20 cellular contexts compared by ENCODE assay signal in the genomic region with DNA sequence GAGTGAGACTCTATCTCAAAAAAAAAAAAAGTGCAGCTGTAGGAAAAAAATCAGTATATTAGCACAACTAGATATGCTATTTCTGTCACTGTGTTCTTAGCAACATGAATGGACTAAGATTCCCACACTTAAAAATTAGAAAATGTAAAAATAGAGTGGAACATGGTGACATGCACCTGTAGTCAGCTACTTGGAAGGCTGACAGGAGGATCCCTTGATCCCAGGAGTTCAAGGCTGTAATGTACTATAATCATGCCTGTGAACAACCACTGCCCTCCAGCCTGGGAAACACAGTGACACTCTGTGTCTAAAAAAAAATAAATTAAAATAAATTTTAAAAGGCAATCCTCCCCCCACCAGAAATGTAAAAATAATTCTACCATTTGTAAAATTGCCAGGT. TPM values are rescaled to one million over a fixed set of nuclear protein-coding genes. Genes with fewer than 3 reads are reported as not detected.
A peak's percentile ranks its signal among the peaks of the same experiment; 100 is the strongest.
DNase-seq lines count a peak whose midpoint lies in the region; ATAC-seq and TF ChIP-seq lines count a peak whose summit lies in the region.
"Had no signal": no experiment of that assay in that cellular context is flagged by ENCODE, and none has a peak within 500 bp of the region (broad histone marks: within the 10 kb centered on the region; RNA-seq: fewer than 3 reads in every experiment).

No MANE protein-coding gene starts in this region.

- H3K27ac Mint-ChIP-seq in activated naive CD4-positive, alpha-beta T cell treated with anti-CD3 and anti-CD28 coated beads, Interleukin-2, amount 50 U/mL, for 24 hours = peak overlapping the region; percentile 84
- H3K27ac Mint-ChIP-seq in activated naive CD4-positive, alpha-beta T cell treated with anti-CD3 and anti-CD28 coated beads, Interleukin-2, amount 10 ng/mL, durations not matched to agents 7 days and 5 days = no peak overlapping the region
- peak overlapping the region; percentile 34 for H3K27ac Mint-ChIP-seq in central memory CD8-positive, alpha-beta T cell (ENCODE audit: low read depth)
- H3K27ac Mint-ChIP-seq in natural killer cell = peak overlapping the region; percentile 14 to 83
- H3K27ac Mint-ChIP-seq in stimulated activated naive B cell treated with anti-CD40 and anti-IgM and Interleukin-4, amounts not matched to agents 10 μg/mL and 1 μg/mL and 100 μg/mL, for 72 hours = peak overlapping the region; percentile 70

- no peak for TF ChIP-seq CTCF in natural killer cell (IDR thresholded peaks at IDR 0.05)

- H3K27me3 Mint-ChIP-seq in activated naive CD4-positive, alpha-beta T cell treated with anti-CD3 and anti-CD28 coated beads, Interleukin-2, amount 50 U/mL, for 24 hours = no peaks in the 10 kb centered on the region
- no peaks in the 10 kb centered on the region for H3K27me3 Mint-ChIP-seq in activated naive CD4-positive, alpha-beta T cell treated with anti-CD3 and anti-CD28 coated beads, Interleukin-2, amount 10 ng/mL, durations not matched to agents 7 days and 5 days
- no peaks in the 10 kb centered on the region for H3K27me3 Mint-ChIP-seq in central memory CD8-positive, alpha-beta T cell
- H3K27me3 Mint-ChIP-seq in natural killer cell (ENCODE audit: low read depth in 2 of 2) = no peaks in the 10 kb centered on the region
- H3K27me3 Mint-ChIP-seq in stimulated activated naive B cell treated with anti-CD40 and anti-IgM and Interleukin-4, amounts not matched to agents 10 μg/mL and 1 μg/mL and 100 μg/mL, for 72 hours = no peaks in the 10 kb centered on the region
- H3K27me3 Mint-ChIP-seq: IgD-negative memory B cell had no signal

- no peak overlapping the region for H3K4me3 Mint-ChIP-seq in activated naive CD4-positive, alpha-beta T cell treated with anti-CD3 and anti-CD28 coated beads, Interleukin-2, amount 50 U/mL, for 24 hours
- no peak overlapping the region for H3K4me3 Mint-ChIP-seq in activated naive CD4-positive, alpha-beta T cell treated with anti-CD3 and anti-CD28 coated beads, Interleukin-2, amount 10 ng/mL, durations not matched to agents 7 days and 5 days
- no peak overlapping the region for H3K4me3 Mint-ChIP-seq in central memory CD8-positive, alpha-beta T cell
- H3K4me3 Mint-ChIP-seq in natural killer cell = no peak overlapping the region
- no peak overlapping the region for H3K4me3 Mint-ChIP-seq in stimulated activated naive B cell treated with anti-CD40 and anti-IgM and Interleukin-4, amounts not matched to agents 10 μg/mL and 1 μg/mL and 100 μg/mL, for 72 hours
- H3K4me3 Mint-ChIP-seq: CD14-positive monocyte had no signal

- no peak for ATAC-seq in central memory CD8-positive, alpha-beta T cell (replicated peaks; ENCODE audit: extremely low read depth, poor library complexity, severe bottlenecking)
- ATAC-seq in natural killer cell (no peak), GM18868 (IDR thresholded peaks at IDR 0.05; ENCODE audit: unreplicated experiment) (no peak)
- ATAC-seq in stimulated activated naive B cell treated with anti-CD40 and anti-IgM and Interleukin-4, amounts not matched to agents 10 μg/mL and 1 μg/mL and 100 μg/mL, for 72 hours (replicated peaks) = no peak
- ATAC-seq: A549, GM12878 had no signal

- H3K36me3 Mint-ChIP-seq in activated naive CD4-positive, alpha-beta T cell treated with anti-CD3 and anti-CD28 coated beads, Interleukin-2, amount 50 U/mL, for 24 hours = no peaks in the 10 kb centered on the region
- H3K36me3 Mint-ChIP-seq in activated naive CD4-positive, alpha-beta T cell treated with anti-CD3 and anti-CD28 coated beads, Interleukin-2, amount 10 ng/mL, durations not matched to agents 7 days and 5 days = peaks cover 2% of the 10 kb centered on the region
- peaks cover 9% of the 10 kb centered on the region for H3K36me3 Mint-ChIP-seq in central memory CD8-positive, alpha-beta T cell (ENCODE audit: insufficient read depth)
- H3K36me3 Mint-ChIP-seq in natural killer cell = no peaks in the 10 kb centered on the region
- peaks cover 2 to 19% of the 10 kb centered on the region in 2 donors for H3K36me3 Mint-ChIP-seq in stimulated activated naive B cell treated with anti-CD40 and anti-IgM and Interleukin-4, amounts not matched to agents 10 μg/mL and 1 μg/mL and 100 μg/mL, for 72 hours
- H3K36me3 Mint-ChIP-seq: IgD-negative memory B cell had no signal

- DNase-seq in activated naive CD4-positive, alpha-beta T cell treated with anti-CD3 and anti-CD28 coated beads, Interleukin-2, amount 10 ng/mL, durations not matched to agents 7 days and 5 days = no peak
- no peak for DNase-seq in central memory CD8-positive, alpha-beta T cell (ENCODE audit: low spot score in 2 of 2)
- DNase-seq in natural killer cell (no peak), hippocampal formation (lab: John Stamatoyannopoulos, UW) (no peak)
- no peak for DNase-seq in stimulated activated naive B cell treated with anti-CD40 and anti-IgM and Interleukin-4, amounts not matched to agents 10 μg/mL and 1 μg/mL and 100 μg/mL, for 72 hours
- DNase-seq in activated CD4-positive, alpha-beta T cell treated with anti-CD3 and anti-CD28 coated beads, Interleukin-2, amount 50 U/mL, for 4 hours = no peak
- DNase-seq: Calu3, DMS79, GM23248, NCI-H1417, NCI-H2029, NCI-H510A, NCI-H82, Peyer's patch had no signal

- CTCF ChIA-PET in activated naive CD4-positive, alpha-beta T cell treated with anti-CD3 and anti-CD28 coated beads, Interleukin-2, amount 10 ng/mL, durations not matched to agents 7 days and 5 days (lab: Charles Lee) = interaction anchor here (1.6 kb wide), 1 partner anchor 154 kb away, joined by 3 read pairs; no protein-coding TSS in a partner anchor

- peaks cover 69% of the 10 kb centered on the region for H3K4me1 Mint-ChIP-seq in activated naive CD4-positive, alpha-beta T cell treated with anti-CD3 and anti-CD28 coated beads, Interleukin-2, amount 50 U/mL, for 24 hours
- peaks cover 38% of the 10 kb centered on the region for H3K4me1 Mint-ChIP-seq in activated naive CD4-positive, alpha-beta T cell treated with anti-CD3 and anti-CD28 coated beads, Interleukin-2, amount 10 ng/mL, durations not matched to agents 7 days and 5 days
- peaks cover 67% of the 10 kb centered on the region for H3K4me1 Mint-ChIP-seq in central memory CD8-positive, alpha-beta T cell
- H3K4me1 Mint-ChIP-seq in natural killer cell = peaks cover 54 to 61% of the 10 kb centered on the region in 2 donors
- H3K4me1 Mint-ChIP-seq in stimulated activated naive B cell treated with anti-CD40 and anti-IgM and Interleukin-4, amounts not matched to agents 10 μg/mL and 1 μg/mL and 100 μg/mL, for 72 hours = peaks cover 27 to 66% of the 10 kb centered on the region in 2 donors

- H3K9me3 Mint-ChIP-seq in activated naive CD4-positive, alpha-beta T cell treated with anti-CD3 and anti-CD28 coated beads, Interleukin-2, amount 50 U/mL, for 24 hours = no peaks in the 10 kb centered on the region
- no peaks in the 10 kb centered on the region for H3K9me3 Mint-ChIP-seq in activated naive CD4-positive, alpha-beta T cell treated with anti-CD3 and anti-CD28 coated beads, Interleukin-2, amount 10 ng/mL, durations not matched to agents 7 days and 5 days
- H3K9me3 Mint-ChIP-seq in central memory CD8-positive, alpha-beta T cell = no peaks in the 10 kb centered on the region
- no peaks in the 10 kb centered on the region for H3K9me3 Mint-ChIP-seq in natural killer cell
- no peaks in the 10 kb centered on the region for H3K9me3 Mint-ChIP-seq in stimulated activated naive B cell treated with anti-CD40 and anti-IgM and Interleukin-4, amounts not matched to agents 10 μg/mL and 1 μg/mL and 100 μg/mL, for 72 hours
- H3K9me3 Mint-ChIP-seq: CD14-positive monocyte, IgD-negative memory B cell had no signal

- intact Hi-C loops in natural killer cell (cut with micrococcal nuclease) = loop anchor here (10.0 kb wide), 1 partner anchor 184 kb away; a partner anchor contains a TSS

RNA-seq across cellular contexts. Expression of a gene that starts 29.8 kb away (rescaled TPM):
- total RNA-seq in natural killer cell = 100 to 1,000 TPM; 262 to 291 (median 285) TPM
